ENCODE assay signal across 9 cellular contexts in the genomic region with DNA sequence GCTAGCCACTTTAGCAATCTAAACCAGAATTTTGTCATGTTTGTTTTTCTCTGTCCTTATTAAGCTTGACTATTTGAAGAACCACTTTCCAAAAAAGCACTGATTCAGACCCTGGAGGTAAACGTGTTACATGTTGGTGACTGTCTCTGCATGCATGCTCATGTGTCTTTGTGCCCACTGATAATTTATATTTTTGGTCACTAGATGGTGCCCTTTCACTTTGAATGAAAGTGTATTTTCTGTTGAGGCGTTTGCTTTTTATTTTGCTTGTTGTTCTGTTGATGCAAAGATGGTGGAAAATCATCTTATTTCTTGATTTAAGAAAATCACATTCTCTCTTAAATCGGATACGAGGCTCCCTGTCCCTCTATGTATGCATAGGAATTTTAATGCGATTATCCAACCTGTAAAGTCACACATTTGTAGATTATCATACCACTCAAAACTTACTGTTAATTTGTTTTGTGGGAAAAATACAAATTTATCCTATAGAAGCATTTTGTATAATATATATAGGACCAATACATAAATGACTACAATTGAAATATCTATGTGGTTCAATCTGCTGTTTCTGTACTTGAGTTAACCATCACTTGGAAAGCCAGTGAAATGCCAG.
DNase-seq lines count a peak whose midpoint lies in the region; ATAC-seq and TF ChIP-seq lines count a peak whose summit lies in the region.
"Had no signal": no experiment of that assay in that cellular context is flagged by ENCODE, and none has a peak within 500 bp of the region (broad histone marks: within the 10 kb centered on the region; RNA-seq: fewer than 3 reads in every experiment).

No MANE protein-coding gene starts in this region.

- H3K4me2 ChIP-seq in GM23338: no peak overlapping the region

- H3K27ac Mint-ChIP-seq in GM23338 (no peak overlapping the region), MCF 10A (ENCODE audit: low read depth, unreplicated experiment) (no peak overlapping the region)
- H3K27ac Mint-ChIP-seq: naive thymus-derived CD8-positive, alpha-beta T cell had no signal

- H3K4me1 ChIP-seq in GM23338 (ENCODE audit: insufficient read depth) (no peaks in the 10 kb centered on the region), aorta (ENCODE audit: control insufficient read depth in 1 of 2, insufficient read depth in 2 of 2, low read length in 2 of 2) (no peaks in the 10 kb centered on the region)

- 19 to 20% methylated on average over 5 of the region's 5 CpGs for WGBS in aorta, 2 donors

- H3K4me3 ChIP-seq in GM23338 (no peak overlapping the region), aorta (ENCODE audit: low read length in 2 of 2) (no peak overlapping the region)

- H3K27ac ChIP-seq in GM23338 (ENCODE audit: low read depth) (no peak overlapping the region), aorta (ENCODE audit: low read depth in 1 of 2, low read length in 2 of 2) (no peak overlapping the region)

- H3K27me3 Mint-ChIP-seq in GM23338 (ENCODE audit: insufficient read depth, low read depth, poor library complexity) (no peaks in the 10 kb centered on the region), MCF 10A (ENCODE audit: insufficient read depth, unreplicated experiment) (no peaks in the 10 kb centered on the region)

- DNase-seq in DMS53 treated with DMSO at 0.1 percent for 48 hours (lab: John Stamatoyannopoulos, UW; ENCODE audit: unreplicated experiment) (peak; percentile 42), GM23338 (ENCODE audit: low spot score) (peak; percentile 68), NCI-H146 treated with DMSO at 0.1 percent for 48 hours (lab: John Stamatoyannopoulos, UW; ENCODE audit: unreplicated experiment) (peak; percentile 6), MCF 10A (ENCODE audit: unreplicated experiment) (peak; percentile 59), left kidney (ENCODE audit: low read depth, low spot score) (peak; percentile 77), aorta (no peak), NCI-H1048 (lab: John Stamatoyannopoulos, UW) (no peak)
- DNase-seq in stimulated activated CD4-positive, alpha-beta T cell treated with anti-CD3 and anti-CD28 coated beads, Interleukin-4, amount 100 ng/mL, for 4 hours: no peak

- H3K36me3 Mint-ChIP-seq in GM23338 (ENCODE audit: low read depth) (no peaks in the 10 kb centered on the region), MCF 10A (ENCODE audit: insufficient read depth, unreplicated experiment) (peaks cover 9% of the 10 kb centered on the region)
- H3K36me3 Mint-ChIP-seq: naive thymus-derived CD8-positive, alpha-beta T cell had no signal

- H3K9me2 ChIP-seq in GM23338 (ENCODE audit: insufficient read depth): no peaks in the 10 kb centered on the region

- H3K9me3 Mint-ChIP-seq in GM23338 (no peaks in the 10 kb centered on the region), MCF 10A (ENCODE audit: unreplicated experiment) (no peaks in the 10 kb centered on the region)
- H3K9me3 Mint-ChIP-seq: naive thymus-derived CD8-positive, alpha-beta T cell had no signal

- H3F3A ChIP-seq in GM23338 (replicated peaks; ENCODE audit: low read depth): no peaks in the 10 kb centered on the region

- intact Hi-C loops in MCF 10A (cut with micrococcal nuclease): loop anchor here (1.0 to 10.0 kb wide), 6 partner anchors 171 to 683 kb away; no protein-coding TSS in a partner anchor
- intact Hi-C loops in aorta (cut with DNase I): loop anchor here (5.0 to 10.0 kb wide), 6 partner anchors 173 to 840 kb away; a partner anchor contains a TSS

- no peak overlapping the region for H2AFZ ChIP-seq in GM23338

- no peaks in the 10 kb centered on the region for H3K9me3 ChIP-seq in aorta (ENCODE audit: control insufficient read depth, low read length)

- H3K4me3 Mint-ChIP-seq in GM23338: no peak overlapping the region
- no peak overlapping the region for H3K4me3 Mint-ChIP-seq in MCF 10A (ENCODE audit: unreplicated experiment)
- H3K4me3 Mint-ChIP-seq: naive thymus-derived CD8-positive, alpha-beta T cell had no signal

- no peaks in the 10 kb centered on the region for H4K20me1 ChIP-seq in GM23338 (replicated peaks; ENCODE audit: insufficient read depth)

- POLR2A ChIA-PET in MCF 10A (lab: Yijun Ruan, JAX): interaction anchor here (0.8 kb wide), 1 partner anchor 492 kb away, joined by 3 read pairs; no protein-coding TSS in a partner anchor

- ATAC-seq in GM23338: peak; percentile 58
- peak; percentile 54 for ATAC-seq in aorta (ENCODE audit: low FRiP score)
- ATAC-seq: naive thymus-derived CD8-positive, alpha-beta T cell had no signal

- TF ChIP-seq CTCF in GM23338 (conservative IDR thresholded peaks at IDR 0.05; ENCODE audit: low read depth in 2 of 2) (peak; percentile 70 to 75), MCF 10A (IDR thresholded peaks at IDR 0.05; ENCODE audit: unreplicated experiment) (peak; percentile 52)

- H3K36me3 ChIP-seq in GM23338 (ENCODE audit: insufficient read depth) (no peaks in the 10 kb centered on the region), aorta (ENCODE audit: control insufficient read depth in 1 of 2, insufficient read depth in 2 of 2, low read length in 1 of 2) (no peaks in the 10 kb centered on the region)

- H3K27me3 ChIP-seq in GM23338 (ENCODE audit: insufficient read depth) (no peaks in the 10 kb centered on the region), aorta (ENCODE audit: control insufficient read depth in 1 of 2, insufficient read depth in 2 of 2, low read length in 1 of 2) (no peaks in the 10 kb centered on the region)

- no peaks in the 10 kb centered on the region for H3K79me2 ChIP-seq in GM23338 (replicated peaks; ENCODE audit: insufficient read depth)

- H3K4me1 Mint-ChIP-seq in GM23338 (no peaks in the 10 kb centered on the region), MCF 10A (ENCODE audit: insufficient read depth, unreplicated experiment) (peaks cover 22% of the 10 kb centered on the region)
- H3K4me1 Mint-ChIP-seq: naive thymus-derived CD8-positive, alpha-beta T cell had no signal

- BruUV-seq in MCF 10A (replicated peaks; lab: Mats Ljungman, UMichigan): no TSS peak

- CTCF ChIA-PET in MCF 10A (lab: Yijun Ruan, JAX): interaction anchor here (0.5 to 5.0 kb wide), 31 partner anchors 10 to 840 kb away, joined by 3 to 70 read pairs (median 4); no protein-coding TSS in a partner anchor

TF ChIP-seq in GM23338, 12 proteins besides CTCF, POLR2A, EP300 and RAD21:
- TF ChIP-seq ZNF114 (CRISPR knock-in tag; IDR thresholded peaks at IDR 0.05): no peak
- no peak for TF ChIP-seq EZH2 (IDR thresholded peaks at IDR 0.05; ENCODE audit: low read depth, unreplicated experiment)

Comparison
In these comparisons a context has a peak if more than half of its experiments do, and no peak if none do; other contexts are left out.
1. DNase-seq: peak in DMS53 treated with DMSO at 0.1 percent for 48 hours (single experiment), GM23338 (single experiment), NCI-H146 treated with DMSO at 0.1 percent for 48 hours (single experiment), MCF 10A (single experiment) and left kidney (single experiment); none in aorta (0 of 2), stimulated activated CD4-positive, alpha-beta T cell treated with anti-CD3 and anti-CD28 coated beads, Interleukin-4, amount 100 ng/mL, for 4 hours (0 of 2) and NCI-H1048 (single experiment).